6 cellular contexts compared by ENCODE assay signal in genomic region chr2:117067917-117068316, GRCh38.
"Had no signal": no experiment of that assay in that cellular context is flagged by ENCODE, and none has a peak within 500 bp of the region (broad histone marks: within the 10 kb centered on the region; RNA-seq: fewer than 3 reads in every experiment).

No MANE protein-coding gene starts in this region.

- H3K27ac ChIP-seq: GM23248, HL-60 had no signal

- H3K4me3 ChIP-seq: GM23248 had no signal

- ATAC-seq: HepG2 had no signal

- H3K9ac ChIP-seq: GM23248 had no signal

- DNase-seq: GM23248, H9, HCEC 1CT, KBM-7 had no signal

- H2AFZ ChIP-seq: GM23248 had no signal
